9 cellular contexts compared by ENCODE assay signal in the genomic region with DNA sequence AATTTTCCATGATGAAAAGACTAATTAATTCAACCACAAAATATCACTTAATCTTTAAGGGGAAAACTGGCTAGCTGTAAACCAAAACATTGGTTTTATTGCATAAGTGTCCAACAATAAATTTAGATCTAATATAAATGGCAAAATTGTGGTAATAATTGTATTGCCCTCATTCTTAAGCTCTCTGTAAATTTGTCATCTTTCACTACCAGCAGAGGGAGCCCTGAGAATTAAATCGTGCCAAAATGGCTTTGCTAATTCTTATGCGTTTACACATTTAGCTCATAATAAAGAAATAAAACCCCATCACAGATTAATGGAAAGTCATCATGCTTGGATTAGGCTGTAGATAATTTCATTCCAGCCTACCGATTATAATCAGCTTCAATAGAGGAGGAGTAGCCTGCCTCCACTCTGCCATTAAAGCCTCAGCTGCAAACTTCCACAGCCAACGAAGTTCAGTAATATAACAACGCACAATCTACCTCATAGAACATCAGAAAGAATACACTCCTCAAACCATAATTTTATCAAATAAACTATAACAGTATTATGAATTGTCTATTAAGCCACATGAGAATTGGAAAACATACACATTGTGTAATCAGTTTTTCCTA.
DNase-seq lines count a peak whose midpoint lies in the region; ATAC-seq and TF ChIP-seq lines count a peak whose summit lies in the region.
"Had no signal": no experiment of that assay in that cellular context is flagged by ENCODE, and none has a peak within 500 bp of the region (broad histone marks: within the 10 kb centered on the region; RNA-seq: fewer than 3 reads in every experiment).

No MANE protein-coding gene starts in this region.

- H3K36me3 ChIP-seq in kidney epithelial cell (ENCODE audit: control insufficient read depth, insufficient read depth, low read length), result no peaks in the 10 kb centered on the region

- TF ChIP-seq CTCF in natural killer cell (IDR thresholded peaks at IDR 0.05), result peak; percentile 75
- peak; percentile 59 for TF ChIP-seq CTCF in kidney epithelial cell (IDR thresholded peaks at IDR 0.05; ENCODE audit: insufficient read depth, low read length, poor library complexity, severe bottlenecking)

- H3K4me3 ChIP-seq in kidney epithelial cell (ENCODE audit: low read depth, low read length), result no peak overlapping the region

- no peak overlapping the region for H3K27ac Mint-ChIP-seq in natural killer cell
- no peak overlapping the region for H3K27ac Mint-ChIP-seq in natural killer cell treated with Interleukin-12 subunit alpha and Interleukin-12 subunit beta and Interleukin-15 and Interleukin-18, amount 100 ng/mL, for 72 hours
- H3K27ac Mint-ChIP-seq: dendritic cell treated with granulocyte-macrophage colony-stimulating factor and Interleukin-4, amounts not matched to agents 40 ng/mL and 50 ng/mL, for 4 days had no signal

- peaks cover 12 to 49% of the 10 kb centered on the region in 2 donors for H3K27me3 Mint-ChIP-seq in natural killer cell (ENCODE audit: low read depth in 2 of 2)
- peaks cover 17 to 32% of the 10 kb centered on the region in 2 donors for H3K27me3 Mint-ChIP-seq in natural killer cell treated with Interleukin-12 subunit alpha and Interleukin-12 subunit beta and Interleukin-15 and Interleukin-18, amount 100 ng/mL, for 72 hours

- DNase-seq in natural killer cell (no peak), NCI-H1417 (lab: John Stamatoyannopoulos, UW) (peak; percentile 32 to 76 (median 40)), amniotic stem cell (lab: John Stamatoyannopoulos, UW) (peak; percentile 3), kidney epithelial cell (ENCODE audit: low read depth) (no peak), NCI-H187 (lab: John Stamatoyannopoulos, UW) (no peak)
- DNase-seq in natural killer cell treated with Interleukin-12 subunit alpha and Interleukin-12 subunit beta and Interleukin-15 and Interleukin-18, amount 100 ng/mL, for 72 hours (ENCODE audit: low spot score), result no peak
- no peak for DNase-seq in effector CD8-positive, alpha-beta T cell (lab: John Stamatoyannopoulos, UW)

- H3K4me3 Mint-ChIP-seq in natural killer cell, result no peak overlapping the region
- H3K4me3 Mint-ChIP-seq in natural killer cell treated with Interleukin-12 subunit alpha and Interleukin-12 subunit beta and Interleukin-15 and Interleukin-18, amount 100 ng/mL, for 72 hours, result no peak overlapping the region
- H3K4me3 Mint-ChIP-seq: dendritic cell treated with granulocyte-macrophage colony-stimulating factor and Interleukin-4, amounts not matched to agents 40 ng/mL and 50 ng/mL, for 4 days had no signal

- no peaks in the 10 kb centered on the region for H3K36me3 Mint-ChIP-seq in natural killer cell
- H3K36me3 Mint-ChIP-seq in natural killer cell treated with Interleukin-12 subunit alpha and Interleukin-12 subunit beta and Interleukin-15 and Interleukin-18, amount 100 ng/mL, for 72 hours, result no peaks in the 10 kb centered on the region

- intact Hi-C loops in natural killer cell (cut with micrococcal nuclease), result loop anchor here (5.0 kb wide), 1 partner anchor 846 kb away; a partner anchor contains a TSS

- ATAC-seq in natural killer cell, result no peak
- no peak for ATAC-seq in natural killer cell treated with Interleukin-12 subunit alpha and Interleukin-12 subunit beta and Interleukin-15 and Interleukin-18, amount 100 ng/mL, for 72 hours
- no peak for ATAC-seq in HG02571 (IDR thresholded peaks at IDR 0.05; ENCODE audit: unreplicated experiment)

- peaks cover 0 to 2% of the 10 kb centered on the region in 2 donors for H3K9me3 Mint-ChIP-seq in natural killer cell
- no peaks in the 10 kb centered on the region for H3K9me3 Mint-ChIP-seq in natural killer cell treated with Interleukin-12 subunit alpha and Interleukin-12 subunit beta and Interleukin-15 and Interleukin-18, amount 100 ng/mL, for 72 hours
- H3K9me3 Mint-ChIP-seq: dendritic cell treated with granulocyte-macrophage colony-stimulating factor and Interleukin-4, amounts not matched to agents 40 ng/mL and 50 ng/mL, for 4 days had no signal

- peaks cover 5 to 7% of the 10 kb centered on the region in 2 donors for H3K4me1 Mint-ChIP-seq in natural killer cell
- peaks cover 0 to 3% of the 10 kb centered on the region in 2 donors for H3K4me1 Mint-ChIP-seq in natural killer cell treated with Interleukin-12 subunit alpha and Interleukin-12 subunit beta and Interleukin-15 and Interleukin-18, amount 100 ng/mL, for 72 hours (ENCODE audit: low read depth in 2 of 2)

- no peaks in the 10 kb centered on the region for H3K27me3 ChIP-seq in kidney epithelial cell (ENCODE audit: control insufficient read depth, insufficient read depth, low read length)

Comparison
In these comparisons a context has a peak if more than half of its experiments do, and no peak if none do; other contexts are left out.
1. DNase-seq: peak in NCI-H1417 (3 of 3) and amniotic stem cell (single experiment); none in natural killer cell (single experiment), natural killer cell treated with Interleukin-12 subunit alpha and Interleukin-12 subunit beta and Interleukin-15 and Interleukin-18, amount 100 ng/mL, for 72 hours (single experiment), kidney epithelial cell (single experiment), effector CD8-positive, alpha-beta T cell (single experiment) and NCI-H187 (0 of 2).